In genomic region chr12:112344220-112344619, GRCh38 we compare ENCODE assay signal across 1 cellular context.
TF ChIP-seq lines count a peak whose summit lies in the region.

No MANE protein-coding gene starts in this region.

TF ChIP-seq in HEK293, 187 proteins besides CTCF, POLR2A, EP300 and RAD21 (continued from another document):
- TF ChIP-seq ZNF433 (tag by site-specific recombination; IDR thresholded peaks at IDR 0.05; ENCODE audit: low read depth) (no peak), ZBTB8A (tag by site-specific recombination; IDR thresholded peaks at IDR 0.05) (no peak), ZNF248 (tag by site-specific recombination; IDR thresholded peaks at IDR 0.05) (no peak), ZNF175 (tag by site-specific recombination; IDR thresholded peaks at IDR 0.05) (no peak), ZNF391 (tag by site-specific recombination; IDR thresholded peaks at IDR 0.05; ENCODE audit: borderline replicate concordance, low read depth) (no peak), PRDM6 (tag by site-specific recombination; IDR thresholded peaks at IDR 0.05) (peak; percentile 47; the same call in 1 of the 2 replicates)
